ENCODE assay signal across 8 cellular contexts in the genomic region with DNA sequence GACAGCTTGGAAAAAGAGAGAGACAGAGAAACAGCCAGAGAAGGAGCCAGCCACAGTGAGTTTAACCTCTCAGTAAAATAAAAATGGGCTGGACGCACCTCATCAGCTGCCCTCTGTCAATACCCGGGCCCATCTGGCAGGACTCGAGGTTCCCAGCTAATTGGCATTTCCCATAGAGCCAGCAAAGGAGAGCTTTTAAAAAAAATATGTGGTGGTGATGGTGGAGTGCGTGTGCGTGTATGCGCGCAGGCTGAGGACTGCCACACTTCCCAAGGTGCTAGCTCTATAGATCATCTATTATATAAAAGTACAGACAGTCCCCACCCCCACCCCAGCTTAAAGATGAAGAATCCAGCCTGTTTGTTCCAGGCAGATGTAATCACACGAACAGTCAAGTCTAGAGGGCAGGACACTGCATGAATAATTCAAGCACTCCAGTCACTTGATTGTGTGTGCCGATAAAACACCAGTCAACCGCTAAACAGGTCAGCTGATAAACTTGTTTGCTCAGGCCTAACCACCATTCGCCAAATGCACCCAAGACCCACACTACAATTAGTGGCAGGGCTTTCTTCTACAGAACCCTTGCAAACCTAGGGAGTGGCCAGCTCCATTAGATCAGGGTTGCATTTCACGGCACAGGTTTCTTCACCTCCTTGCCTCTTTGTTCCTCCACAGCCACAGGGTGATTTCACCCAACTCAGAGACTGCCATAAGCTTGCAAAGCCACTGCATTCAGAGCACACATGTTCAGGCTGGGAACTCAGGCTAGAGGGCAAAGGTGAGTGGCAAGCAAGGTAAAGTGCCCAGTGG. TPM values are rescaled to one million over a fixed set of nuclear protein-coding genes. Genes with fewer than 3 reads are reported as not detected.
DNase-seq lines count a peak whose midpoint lies in the region; ATAC-seq and TF ChIP-seq lines count a peak whose summit lies in the region.

No MANE protein-coding gene starts in this region.

- no peaks in the 10 kb centered on the region for H3K27me3 Mint-ChIP-seq in activated naive CD4-positive, alpha-beta T cell treated with anti-CD3 and anti-CD28 coated beads, Interleukin-2, amount 50 U/mL, for 24 hours
- H3K27me3 Mint-ChIP-seq in activated naive CD4-positive, alpha-beta T cell treated with anti-CD3 and anti-CD28 coated beads, Interleukin-2, amount 10 ng/mL, durations not matched to agents 7 days and 5 days: no peaks in the 10 kb centered on the region
- no peaks in the 10 kb centered on the region for H3K27me3 Mint-ChIP-seq in T-helper 1 cell treated with Interleukin-12 subunit alpha and Interleukin-12 subunit beta and Interleukin-4 antibody, amounts not matched to agents 30 μg/mL and 1 μg/mL, for 36 hours (ENCODE audit: low read depth)
- H3K27me3 Mint-ChIP-seq in immature natural killer cell (ENCODE audit: low read depth in 3 of 3): peaks cover 12 to 30% (median 14%) of the 10 kb centered on the region in 3 donors

- 41 to 60% methylated on average over 2 to 12 of the region's 12 CpGs for WGBS in transverse colon (ENCODE audit: low coverage in 1 of 2), 2 donors

- H3K36me3 Mint-ChIP-seq in activated naive CD4-positive, alpha-beta T cell treated with anti-CD3 and anti-CD28 coated beads, Interleukin-2, amount 50 U/mL, for 24 hours: peaks cover 22% of the 10 kb centered on the region
- peaks cover 69% of the 10 kb centered on the region for H3K36me3 Mint-ChIP-seq in activated naive CD4-positive, alpha-beta T cell treated with anti-CD3 and anti-CD28 coated beads, Interleukin-2, amount 10 ng/mL, durations not matched to agents 7 days and 5 days
- peaks cover 68% of the 10 kb centered on the region for H3K36me3 Mint-ChIP-seq in T-helper 1 cell treated with Interleukin-12 subunit alpha and Interleukin-12 subunit beta and Interleukin-4 antibody, amounts not matched to agents 30 μg/mL and 1 μg/mL, for 36 hours (ENCODE audit: low read depth)
- peaks cover 19 to 62% (median 31%) of the 10 kb centered on the region in 3 donors for H3K36me3 Mint-ChIP-seq in immature natural killer cell

- no peaks in the 10 kb centered on the region for H3K27me3 ChIP-seq in transverse colon

- no peak for TF ChIP-seq CTCF in transverse colon (IDR thresholded peaks at IDR 0.05)

- H3K27ac Mint-ChIP-seq in activated naive CD4-positive, alpha-beta T cell treated with anti-CD3 and anti-CD28 coated beads, Interleukin-2, amount 50 U/mL, for 24 hours: peak overlapping the region; percentile 62
- H3K27ac Mint-ChIP-seq in activated naive CD4-positive, alpha-beta T cell treated with anti-CD3 and anti-CD28 coated beads, Interleukin-2, amount 10 ng/mL, durations not matched to agents 7 days and 5 days: no peak overlapping the region
- no peak overlapping the region for H3K27ac Mint-ChIP-seq in T-helper 1 cell treated with Interleukin-12 subunit alpha and Interleukin-12 subunit beta and Interleukin-4 antibody, amounts not matched to agents 30 μg/mL and 1 μg/mL, for 36 hours
- peak overlapping the region in 5 of 6 donors; percentile 4 to 59 (median 8) for H3K27ac Mint-ChIP-seq in immature natural killer cell

- H3K9me3 ChIP-seq in transverse colon: no peaks in the 10 kb centered on the region

- H3K4me1 ChIP-seq in transverse colon: peaks cover 65 to 81% (median 72%) of the 10 kb centered on the region in 4 donors

- no peak for TF ChIP-seq EP300 in transverse colon (IDR thresholded peaks at IDR 0.05; ENCODE audit: low read depth)

- no peaks in the 10 kb centered on the region for H3K9me3 Mint-ChIP-seq in activated naive CD4-positive, alpha-beta T cell treated with anti-CD3 and anti-CD28 coated beads, Interleukin-2, amount 50 U/mL, for 24 hours
- no peaks in the 10 kb centered on the region for H3K9me3 Mint-ChIP-seq in activated naive CD4-positive, alpha-beta T cell treated with anti-CD3 and anti-CD28 coated beads, Interleukin-2, amount 10 ng/mL, durations not matched to agents 7 days and 5 days
- no peaks in the 10 kb centered on the region for H3K9me3 Mint-ChIP-seq in T-helper 1 cell treated with Interleukin-12 subunit alpha and Interleukin-12 subunit beta and Interleukin-4 antibody, amounts not matched to agents 30 μg/mL and 1 μg/mL, for 36 hours
- H3K9me3 Mint-ChIP-seq in immature natural killer cell: no peaks in the 10 kb centered on the region

- peaks cover 81% of the 10 kb centered on the region for H3K4me1 Mint-ChIP-seq in activated naive CD4-positive, alpha-beta T cell treated with anti-CD3 and anti-CD28 coated beads, Interleukin-2, amount 50 U/mL, for 24 hours
- peaks cover 64% of the 10 kb centered on the region for H3K4me1 Mint-ChIP-seq in activated naive CD4-positive, alpha-beta T cell treated with anti-CD3 and anti-CD28 coated beads, Interleukin-2, amount 10 ng/mL, durations not matched to agents 7 days and 5 days
- H3K4me1 Mint-ChIP-seq in T-helper 1 cell treated with Interleukin-12 subunit alpha and Interleukin-12 subunit beta and Interleukin-4 antibody, amounts not matched to agents 30 μg/mL and 1 μg/mL, for 36 hours (ENCODE audit: low read depth): peaks cover 71% of the 10 kb centered on the region
- H3K4me1 Mint-ChIP-seq in immature natural killer cell: peaks cover 41 to 65% of the 10 kb centered on the region in 2 donors

- intact Hi-C loops in transverse colon (cut with DNase I; ENCODE audit: low total_unique reads): loop anchor here (10.0 kb wide), 1 partner anchor 173 kb away; no protein-coding TSS in a partner anchor

- peak overlapping the region; percentile 95 to 97 (median 96) for H3K27ac ChIP-seq in transverse colon

- H3K4me3 ChIP-seq in transverse colon: peak overlapping the region in 1 of 4 donors; percentile 15

- no peak for TF ChIP-seq POLR2A in transverse colon (IDR thresholded peaks at IDR 0.05)

- CTCF ChIA-PET in activated naive CD4-positive, alpha-beta T cell treated with anti-CD3 and anti-CD28 coated beads, Interleukin-2, amount 10 ng/mL, durations not matched to agents 7 days and 5 days (lab: Charles Lee): interaction anchor here (0.9 to 1.6 kb wide), 5 partner anchors 15 to 371 kb away, joined by 3 to 4 read pairs (median 3); no protein-coding TSS in a partner anchor

- DNase-seq in activated naive CD4-positive, alpha-beta T cell treated with anti-CD3 and anti-CD28 coated beads, Interleukin-2, amount 10 ng/mL, durations not matched to agents 7 days and 5 days: no peak
- DNase-seq in immature natural killer cell: peak; percentile 72 to 76 (median 74)
- DNase-seq in transverse colon: peak; percentile 52
- no peak for DNase-seq in GDM1 (lab: John Stamatoyannopoulos, UW)

- no peaks in the 10 kb centered on the region for H3K36me3 ChIP-seq in transverse colon

- in situ Hi-C loops in transverse colon (cut with MboI; ENCODE audit: low pct_ligation_motif_present in 1 of 4, low pct_unique_long_range_greater_than_20kb in 1 of 4, low sequenced_read_pairs in 3 of 4): no loop called here

- ATAC-seq in GM21390 (IDR thresholded peaks at IDR 0.05; ENCODE audit: unreplicated experiment) (no peak), GM18511 (IDR thresholded peaks at IDR 0.05; ENCODE audit: unreplicated experiment) (no peak)

- peak overlapping the region; percentile 98 for H3K4me3 Mint-ChIP-seq in activated naive CD4-positive, alpha-beta T cell treated with anti-CD3 and anti-CD28 coated beads, Interleukin-2, amount 50 U/mL, for 24 hours
- H3K4me3 Mint-ChIP-seq in activated naive CD4-positive, alpha-beta T cell treated with anti-CD3 and anti-CD28 coated beads, Interleukin-2, amount 10 ng/mL, durations not matched to agents 7 days and 5 days: no peak overlapping the region
- H3K4me3 Mint-ChIP-seq in T-helper 1 cell treated with Interleukin-12 subunit alpha and Interleukin-12 subunit beta and Interleukin-4 antibody, amounts not matched to agents 30 μg/mL and 1 μg/mL, for 36 hours: peak overlapping the region; percentile 63
- H3K4me3 Mint-ChIP-seq in immature natural killer cell: peak overlapping the region in 3 of 5 donors; percentile 42 to 61 (median 48)

RNA-seq across cellular contexts. Expression of a gene that starts 5.9 kb away (rescaled TPM):
- polyA plus RNA-seq in immature natural killer cell: 10 to 100 TPM in 1 of 3 donors, 1 to 10 TPM in 1, under 1 TPM in 1; 0.06 to 18.6 (median 3.9) TPM
- 100 to 1,000 TPM in 2 of 4 donors, 10 to 100 TPM in 2; 49.8 to 223 (median 114) TPM for total RNA-seq in transverse colon

Comparison
In these comparisons a context has a peak if more than half of its experiments do, and no peak if none do; other contexts are left out.
1. H3K27ac Mint-ChIP-seq: peak in activated naive CD4-positive, alpha-beta T cell treated with anti-CD3 and anti-CD28 coated beads, Interleukin-2, amount 50 U/mL, for 24 hours (single experiment) and immature natural killer cell (5 of 6); none in activated naive CD4-positive, alpha-beta T cell treated with anti-CD3 and anti-CD28 coated beads, Interleukin-2, amount 10 ng/mL, durations not matched to agents 7 days and 5 days (single experiment) and T-helper 1 cell treated with Interleukin-12 subunit alpha and Interleukin-12 subunit beta and Interleukin-4 antibody, amounts not matched to agents 30 μg/mL and 1 μg/mL, for 36 hours (single experiment).
2. DNase-seq: peak in immature natural killer cell (3 of 3) and transverse colon (single experiment); none in activated naive CD4-positive, alpha-beta T cell treated with anti-CD3 and anti-CD28 coated beads, Interleukin-2, amount 10 ng/mL, durations not matched to agents 7 days and 5 days (single experiment) and GDM1 (single experiment).